11 cellular contexts compared by ENCODE assay signal in the genomic region with DNA sequence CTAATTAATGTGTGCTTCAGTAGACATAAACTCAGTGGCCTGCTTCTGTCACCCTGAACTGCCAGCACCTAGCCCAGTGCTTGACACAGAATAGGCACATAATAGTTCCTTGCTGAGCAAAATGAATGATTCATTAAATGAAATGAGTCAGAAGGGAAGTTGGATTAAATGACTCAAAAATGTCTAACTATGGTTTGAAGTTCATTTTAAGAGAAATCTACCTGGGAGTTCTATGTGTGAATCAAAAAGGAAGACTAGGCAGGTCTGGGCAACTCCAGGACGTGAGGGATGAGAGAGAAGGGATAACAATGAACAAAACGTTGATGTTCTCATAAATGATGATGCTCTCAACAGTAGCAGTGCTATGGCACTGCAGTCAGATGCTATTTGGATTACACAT.
A peak's percentile ranks its signal among the peaks of the same experiment; 100 is the strongest.
DNase-seq lines count a peak whose midpoint lies in the region; ATAC-seq and TF ChIP-seq lines count a peak whose summit lies in the region.
"Had no signal": no experiment of that assay in that cellular context is flagged by ENCODE, and none has a peak within 500 bp of the region (broad histone marks: within the 10 kb centered on the region; RNA-seq: fewer than 3 reads in every experiment).

No MANE protein-coding gene starts in this region.

- H3K36me3 Mint-ChIP-seq in activated CD4-positive, alpha-beta T cell treated with anti-CD3 and anti-CD28 coated beads, Interleukin-2, amount 10 ng/mL, durations not matched to agents 24 days and 14 days (ENCODE audit: low read depth) = no peaks in the 10 kb centered on the region

- peaks cover 11% of the 10 kb centered on the region for H3K27me3 Mint-ChIP-seq in activated CD4-positive, alpha-beta T cell treated with anti-CD3 and anti-CD28 coated beads, Interleukin-2, amount 10 ng/mL, durations not matched to agents 24 days and 14 days

- no peaks in the 10 kb centered on the region for H3K79me2 ChIP-seq in osteoblast (ENCODE audit: insufficient read depth, low read length)

- H3K4me1 ChIP-seq in osteoblast (ENCODE audit: insufficient read depth, low read length) = peaks cover 16% of the 10 kb centered on the region
- H3K4me1 ChIP-seq: pancreas had no signal

- no peaks in the 10 kb centered on the region for H3K36me3 ChIP-seq in osteoblast (ENCODE audit: insufficient read depth, low read length)
- H3K36me3 ChIP-seq: pancreas had no signal

- H3K27ac ChIP-seq in osteoblast (ENCODE audit: low read depth, low read length) = peak overlapping the region; percentile 64
- H3K27ac ChIP-seq: pancreas had no signal

- DNase-seq in activated CD4-positive, alpha-beta T cell treated with anti-CD3 and anti-CD28 coated beads, Interleukin-2, amount 10 ng/mL, durations not matched to agents 24 days and 14 days = no peak
- no peak for DNase-seq in activated CD4-positive, alpha-beta T cell treated with anti-CD3 and anti-CD28 coated beads, Interleukin-2, amount 50 U/mL, for 4 hours
- DNase-seq in NCI-H226 (peak; percentile 6), osteoblast (ENCODE audit: insufficient read length, low spot score, missing footprints) (no peak), SHP77 treated with DMSO at 0.1 percent for 48 hours (lab: John Stamatoyannopoulos, UW) (no peak), cerebellar nuclear complex (lab: John Stamatoyannopoulos, UW) (no peak)
- no peak for DNase-seq in stimulated activated naive CD4-positive, alpha-beta T cell (lab: John Stamatoyannopoulos, UW)
- DNase-seq: NCI-H2171 treated with DMSO at 0.1 percent for 48 hours, pancreas had no signal

- peak overlapping the region; percentile 22 for H3K4me3 Mint-ChIP-seq in activated CD4-positive, alpha-beta T cell treated with anti-CD3 and anti-CD28 coated beads, Interleukin-2, amount 10 ng/mL, durations not matched to agents 24 days and 14 days
- H3K4me3 Mint-ChIP-seq: central memory CD8-positive, alpha-beta T cell had no signal

- no peaks in the 10 kb centered on the region for H4K20me1 ChIP-seq in osteoblast (ENCODE audit: insufficient read depth, low read length)

- no peak for TF ChIP-seq CTCF in osteoblast (IDR thresholded peaks at IDR 0.05; ENCODE audit: extremely low read depth, low read depth, low read length)

- no peak overlapping the region for H3K4me3 ChIP-seq in osteoblast (ENCODE audit: insufficient read depth, low read length)
- H3K4me3 ChIP-seq: pancreas had no signal

- peaks cover 13% of the 10 kb centered on the region for H3K4me1 Mint-ChIP-seq in activated CD4-positive, alpha-beta T cell treated with anti-CD3 and anti-CD28 coated beads, Interleukin-2, amount 10 ng/mL, durations not matched to agents 24 days and 14 days
- H3K4me1 Mint-ChIP-seq: central memory CD8-positive, alpha-beta T cell had no signal

- no peaks in the 10 kb centered on the region for H3K27me3 ChIP-seq in osteoblast (ENCODE audit: insufficient read depth, low read length)
- H3K27me3 ChIP-seq: pancreas had no signal

- intact Hi-C loops in activated CD4-positive, alpha-beta T cell treated with anti-CD3 and anti-CD28 coated beads, Interleukin-2, amount 10 ng/mL, durations not matched to agents 24 days and 14 days (cut with micrococcal nuclease) = loop anchor here (1.0 kb wide), 1 partner anchor 25 kb away; no protein-coding TSS in a partner anchor

- H3K9me3 Mint-ChIP-seq in activated CD4-positive, alpha-beta T cell treated with anti-CD3 and anti-CD28 coated beads, Interleukin-2, amount 10 ng/mL, durations not matched to agents 24 days and 14 days = no peaks in the 10 kb centered on the region
- H3K9me3 Mint-ChIP-seq: central memory CD8-positive, alpha-beta T cell had no signal

- peak overlapping the region; percentile 46 for H3K4me2 ChIP-seq in osteoblast (ENCODE audit: insufficient read depth, low read length)

- peak overlapping the region; percentile 86 for H3K27ac Mint-ChIP-seq in activated CD4-positive, alpha-beta T cell treated with anti-CD3 and anti-CD28 coated beads, Interleukin-2, amount 10 ng/mL, durations not matched to agents 24 days and 14 days

- ATAC-seq in HG02642 (IDR thresholded peaks at IDR 0.05; ENCODE audit: poor library complexity, unreplicated experiment) = peak; percentile 85
- ATAC-seq: pancreas had no signal

- peak overlapping the region; percentile 91 for H2AFZ ChIP-seq in osteoblast (ENCODE audit: low read length)

- no peaks in the 10 kb centered on the region for H3K9me3 ChIP-seq in osteoblast (ENCODE audit: low read depth, low read length)
- H3K9me3 ChIP-seq: pancreas had no signal
